Comparison of ENCODE assay signal across 21 cellular contexts in the genomic region with DNA sequence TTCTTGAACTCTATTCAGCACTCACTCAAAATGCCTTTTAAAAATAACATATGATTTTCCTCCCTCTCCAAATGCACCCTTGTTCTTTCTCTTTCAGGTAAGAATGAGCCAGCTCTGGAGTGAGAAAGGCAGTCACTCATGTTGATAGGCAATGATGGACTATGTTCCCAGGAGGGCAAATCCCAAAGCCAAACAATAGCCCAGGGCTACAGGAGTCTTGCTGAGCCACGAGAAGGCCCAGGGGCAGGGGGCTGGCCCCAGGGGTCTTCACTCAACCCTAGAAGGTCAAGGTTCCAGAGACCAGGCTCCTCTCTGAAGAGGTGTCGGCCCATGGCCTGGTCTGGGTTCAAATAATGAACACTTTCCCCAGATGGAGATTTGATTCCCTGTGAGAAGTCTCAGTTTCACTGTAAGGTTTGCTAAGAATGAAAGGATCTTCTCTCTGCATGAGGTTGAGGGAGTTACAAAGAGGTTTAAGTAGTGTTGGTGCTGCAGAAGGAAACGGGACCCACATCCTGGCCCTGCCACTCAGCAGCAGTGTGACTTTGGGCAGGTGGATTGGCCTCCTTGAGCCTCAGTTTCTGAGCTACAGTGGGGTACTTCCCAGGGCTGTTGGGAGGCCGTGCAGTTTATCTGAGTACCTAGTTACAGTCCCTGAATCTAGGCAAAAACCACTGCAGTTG. TPM values are rescaled to one million over a fixed set of nuclear protein-coding genes. Genes with fewer than 3 reads are reported as not detected.
DNase-seq lines count a peak whose midpoint lies in the region; ATAC-seq, FAIRE-seq and TF ChIP-seq lines count a peak whose summit lies in the region.
"Had no signal": no experiment of that assay in that cellular context is flagged by ENCODE, and none has a peak within 500 bp of the region (broad histone marks: within the 10 kb centered on the region; RNA-seq: fewer than 3 reads in every experiment).

No MANE protein-coding gene starts in this region.

- intact Hi-C loops in GM12878 (cut with micrococcal nuclease; ENCODE audit: unreplicated experiment), result no loop called here
- intact Hi-C loops in left lung (cut with DNase I), result no loop called here

- in situ Hi-C loops in GM12878 (cut with MboI), result no loop called here

- H4K20me1 ChIP-seq in Loucy (ENCODE audit: insufficient read depth, low read length, poor library complexity, severe bottlenecking), result no peaks in the 10 kb centered on the region
- H4K20me1 ChIP-seq in GM12878 (ENCODE audit: control insufficient read depth, insufficient read depth), result no peaks in the 10 kb centered on the region

- peak overlapping the region in 1 of 2 donors; percentile 84 for H3K4me3 Mint-ChIP-seq in activated T-cell treated with anti-CD3 and anti-CD28 coated beads, Interleukin-2, amount 50 U/mL, for 72 hours
- H3K4me3 Mint-ChIP-seq in HFFc6, result no peak overlapping the region

- DNase-seq in activated T-cell treated with anti-CD3 and anti-CD28 coated beads, Interleukin-2, amount 50 U/mL, for 72 hours, result peak; percentile 11 to 28
- no peak for DNase-seq in activated T-cell treated with anti-CD3 and anti-CD28 coated beads for 4 hours
- DNase-seq in GM12878 (ENCODE audit: low read depth, low spot score), result no peak
- peak; percentile 7 for DNase-seq in stimulated activated naive CD8-positive, alpha-beta T cell treated with anti-CD3 and anti-CD28 coated beads, Interleukin-15, Interleukin-2, amounts not matched to agents 100 U/mL and 50 U/mL, for 24 hours
- no peak for DNase-seq in HFFc6
- no peak for DNase-seq in left lung
- DNase-seq: BE2C, cerebellar nuclear complex, COR-L47, dorsolateral prefrontal cortex, Kasumi-1, kidney, mammary epithelial cell, NCI-H187, NCI-H69, RPMI8226 had no signal

- no TSS peak for BruUV-seq in GM12878 (replicated peaks; lab: Mats Ljungman, UMichigan)

- FAIRE-seq in GM12878 (lab: Jason Lieb, UNC), result peak; percentile 68
- FAIRE-seq: endothelial cell of umbilical vein, kidney had no signal

- H3F3A ChIP-seq in Loucy (ENCODE audit: low read depth), result no peaks in the 10 kb centered on the region

- no peaks in the 10 kb centered on the region for H3K9me2 ChIP-seq in Loucy (replicated peaks; ENCODE audit: low read depth, low read length)

- peaks cover 30% of the 10 kb centered on the region for H3K4me1 Mint-ChIP-seq in activated T-cell treated with anti-CD3 and anti-CD28 coated beads, Interleukin-2, amount 50 U/mL, for 72 hours (ENCODE audit: low read depth)
- H3K4me1 Mint-ChIP-seq in HFFc6 (ENCODE audit: low read depth), result no peaks in the 10 kb centered on the region; the same call in 1 of the 2 replicates

- RAD21 ChIA-PET in GM12878 (lab: Charles Lee; ENCODE audit: unreplicated experiment), result no interaction called here

- no peak overlapping the region for H3K27ac Mint-ChIP-seq in activated T-cell treated with anti-CD3 and anti-CD28 coated beads, Interleukin-2, amount 50 U/mL, for 72 hours
- H3K27ac Mint-ChIP-seq in HFFc6, result no peak overlapping the region
- H3K27ac Mint-ChIP-seq: activated naive CD8-positive, alpha-beta T cell had no signal

- TF ChIP-seq CTCF in Loucy (conservative IDR thresholded peaks at IDR 0.05; ENCODE audit: low read length), result no peak
- no peak for TF ChIP-seq CTCF in GM12878 (IDR thresholded peaks at IDR 0.05 in 2 of 3, conservative IDR thresholded peaks at IDR 0.05 in 1 of 3; ENCODE audit: control insufficient read depth in 2 of 3, extremely low read depth in 1 of 3, insufficient read depth in 1 of 3, low read depth in 3 of 3, low read length in 3 of 3)
- TF ChIP-seq CTCF in HFFc6 (IDR thresholded peaks at IDR 0.05), result no peak
- TF ChIP-seq CTCF in left lung (IDR thresholded peaks at IDR 0.05), result no peak

- H3K4me2 ChIP-seq in Loucy (ENCODE audit: low read depth, low read length, poor library complexity, severe bottlenecking), result peak overlapping the region; percentile 33
- no peak overlapping the region for H3K4me2 ChIP-seq in GM12878 (ENCODE audit: control insufficient read depth, insufficient read depth)

- no peaks in the 10 kb centered on the region for H3K9me3 ChIP-seq in Loucy (ENCODE audit: insufficient read depth, low read depth, low read length)
- H3K9me3 ChIP-seq in GM12878 (replicated peaks; ENCODE audit: control insufficient read depth, insufficient read depth, low read length), result peaks cover under 1% of the 10 kb centered on the region; the same call in 1 of the 3 replicates
- H3K9me3 ChIP-seq in left lung, result no peaks in the 10 kb centered on the region
- H3K9me3 ChIP-seq: BE2C had no signal

- H3K27me3 ChIP-seq in Loucy (ENCODE audit: insufficient read depth, low read length, poor library complexity, severe bottlenecking) (no peaks in the 10 kb centered on the region), GM12878 (replicated peaks in 1 of 2; ENCODE audit: control insufficient read depth in 2 of 2, insufficient read depth in 2 of 2, low read length in 1 of 2) (no peaks in the 10 kb centered on the region; a peak in 1 of 4 replicates), left lung (peaks cover 12 to 48% of the 10 kb centered on the region in 2 donors)
- H3K27me3 ChIP-seq: BE2C had no signal

- 9% methylated on average over 4 of the region's 4 CpGs for WGBS in GM12878 (ENCODE audit: insufficient coverage, insufficient replicate concordance, low lambda C conversion rate, missing lambda C conversion rate)

- H3K9ac ChIP-seq in Loucy (ENCODE audit: low read depth, low read length, poor library complexity, severe bottlenecking) (peak overlapping the region; percentile 43), GM12878 (ENCODE audit: control insufficient read depth, insufficient read depth, low read length) (no peak overlapping the region)

- ATAC-seq in activated T-cell treated with anti-CD3 and anti-CD28 coated beads, Interleukin-2, amount 50 U/mL, for 72 hours (replicated peaks in 1 of 2), result peak; percentile 72 to 82
- ATAC-seq in GM12878, result peak; percentile 27
- peak; percentile 21 for ATAC-seq in stimulated activated naive CD8-positive, alpha-beta T cell treated with anti-CD3 and anti-CD28 coated beads, Interleukin-15, Interleukin-2, amounts not matched to agents 100 U/mL and 50 U/mL, for 24 hours
- no peak for ATAC-seq in left lung
- no peak for ATAC-seq in GM19463 (IDR thresholded peaks at IDR 0.05; ENCODE audit: unreplicated experiment)

- 0 out of 2 replicates have a peak overlapping the region, but pooled peaks have one; percentile 4 for H2AFZ ChIP-seq in Loucy (ENCODE audit: low read length)
- no peak overlapping the region for H2AFZ ChIP-seq in GM12878 (ENCODE audit: control insufficient read depth, low read depth, low read length)

- TF ChIP-seq POLR2A in GM12878 (IDR thresholded peaks at IDR 0.05; ENCODE audit: low read depth, low read length), result no peak

- H3K9me3 Mint-ChIP-seq in activated T-cell treated with anti-CD3 and anti-CD28 coated beads, Interleukin-2, amount 50 U/mL, for 72 hours, result peaks cover 0 to 1% of the 10 kb centered on the region in 2 donors
- H3K9me3 Mint-ChIP-seq in HFFc6, result no peaks in the 10 kb centered on the region

- CTCF ChIA-PET in GM12878 (lab: Yijun Ruan, JAX), result no interaction called here

- no peak for TF ChIP-seq RAD21 in GM12878 (IDR thresholded peaks at IDR 0.05; ENCODE audit: insufficient read depth, low read depth, low read length)

- H3K27ac ChIP-seq in GM12878 (ENCODE audit: control insufficient read depth, insufficient read depth) (no peak overlapping the region), left lung (no peak overlapping the region)
- H3K27ac ChIP-seq: SK-N-MC had no signal

- POLR2A ChIA-PET in GM12878 (lab: Charles Lee), result no interaction called here

- H3K36me3 ChIP-seq in Loucy (ENCODE audit: insufficient read depth, low read length), result no peaks in the 10 kb centered on the region
- H3K36me3 ChIP-seq in GM12878 (ENCODE audit: control insufficient read depth in 2 of 2, insufficient read depth in 2 of 2, low read length in 1 of 2), result no peaks in the 10 kb centered on the region
- no peaks in the 10 kb centered on the region for H3K36me3 ChIP-seq in left lung
- H3K36me3 ChIP-seq: BE2C had no signal

- TF ChIP-seq EP300 in GM12878 (IDR thresholded peaks at IDR 0.05; ENCODE audit: borderline replicate concordance in 1 of 2, control insufficient read depth in 1 of 2, low read depth in 2 of 2, low read length in 2 of 2), result no peak

- H3K79me2 ChIP-seq in Loucy (ENCODE audit: insufficient read depth, low read length) (no peaks in the 10 kb centered on the region), GM12878 (ENCODE audit: control insufficient read depth, insufficient read depth, low read length) (no peaks in the 10 kb centered on the region)

- H3K36me3 Mint-ChIP-seq in activated T-cell treated with anti-CD3 and anti-CD28 coated beads, Interleukin-2, amount 50 U/mL, for 72 hours (ENCODE audit: insufficient read depth in 2 of 2), result peaks cover 1 to 2% of the 10 kb centered on the region in 2 donors
- H3K36me3 Mint-ChIP-seq in HFFc6 (ENCODE audit: low read depth), result no peaks in the 10 kb centered on the region
- H3K36me3 Mint-ChIP-seq: activated naive CD8-positive, alpha-beta T cell had no signal

- peak overlapping the region; percentile 2 for H3K4me3 ChIP-seq in Loucy (ENCODE audit: low read length, poor library complexity, severe bottlenecking)
- no peak overlapping the region for H3K4me3 ChIP-seq in GM12878
- no peak overlapping the region for H3K4me3 ChIP-seq in left lung
- H3K4me3 ChIP-seq: SK-N-MC had no signal

- H3K4me1 ChIP-seq in Loucy (ENCODE audit: insufficient read depth, low read length, poor library complexity, severe bottlenecking) (peaks cover 4% of the 10 kb centered on the region), GM12878 (ENCODE audit: control insufficient read depth, insufficient read depth, low read length) (no peaks in the 10 kb centered on the region; the same call in 1 of the 2 replicates), left lung (no peaks in the 10 kb centered on the region)
- H3K4me1 ChIP-seq: BE2C had no signal

- SMC1A ChIA-PET in GM12878 (lab: Charles Lee; ENCODE audit: uncharacterized antibody, unreplicated experiment), result no interaction called here

- peaks cover 11% of the 10 kb centered on the region for H3K27me3 Mint-ChIP-seq in activated T-cell treated with anti-CD3 and anti-CD28 coated beads, Interleukin-2, amount 50 U/mL, for 72 hours (ENCODE audit: low read depth)
- H3K27me3 Mint-ChIP-seq in HFFc6 (ENCODE audit: insufficient read depth), result peaks cover 42% of the 10 kb centered on the region
- H3K27me3 Mint-ChIP-seq: activated naive CD8-positive, alpha-beta T cell had no signal

RNA-seq across cellular contexts. Expression of a gene that starts 49.0 kb away (rescaled TPM):
- total RNA-seq in activated T-cell treated with anti-CD3 and anti-CD28 coated beads, Interleukin-2, amount 50 U/mL, for 72 hours, result under 1 TPM; 0.14 to 0.21 TPM
- 0.10 and 0.12 TPM in 2 replicates for total RNA-seq in GM12878 (2013; cell fraction: nucleolus; rRNA removed)
- 0.05 and 0.11 TPM in 2 replicates for total RNA-seq in GM12878 (2014; rRNA removed)
- total RNA-seq in GM12878 (2014; rRNA removed; fragmentation: Illumina TruSeq; extraction: Trizol), result not detected in 2 replicates
- total RNA-seq in GM12878 (2021), result 0.10 and 0.13 TPM in 2 replicates
- not detected for polyA plus RNA-seq in GM12878 (2011; ENCODE audit: low read depth)
- not detected in 2 replicates for polyA plus RNA-seq in GM12878 (2011; rRNA removed)
- polyA plus RNA-seq in GM12878 (2011; cell fraction: cytosol; rRNA removed), result 0.01 TPM in 1 of 2 replicates, not detected in the other
- 0.03 TPM in 1 of 2 replicates, not detected in the other for polyA plus RNA-seq in GM12878 (2011; cell fraction: nucleus; rRNA removed)
- 0.04 TPM in 1 of 2 replicates, not detected in the other for polyA plus RNA-seq in GM12878 (2012)
- polyA plus RNA-seq in GM12878 (2014; fragmentation: Illumina TruSeq; extraction: Trizol), result not detected in 2 replicates
- not detected for polyA plus RNA-seq in GM12878 (2014; fragmentation: Nextera tagmentation; extraction: Ambion mirVana)
- 0.03 and 0.08 TPM in 2 replicates for polyA plus RNA-seq in GM12878 (2014; rRNA removed)
- polyA plus RNA-seq in GM12878 (2016; fragmentation: Nextera tagmentation; extraction: Ambion mirVana), result not detected
- not detected in 2 replicates for polyA minus RNA-seq in GM12878 (2011; rRNA and poly(A)+ RNA removed)
- polyA minus RNA-seq in GM12878 (2011; cell fraction: cytosol; rRNA and poly(A)+ RNA removed), result not detected in 2 replicates
- polyA minus RNA-seq in GM12878 (2011; cell fraction: nucleus; rRNA and poly(A)+ RNA removed), result not detected in 2 replicates
- total RNA-seq in HFFc6 (2021; fragmentation: NEBNext Ultra II Directional; extraction: Animal tissue kit (Norgen Biotek cat#: 25700)), result under 1 TPM; 0.33 to 0.60 (median 0.39) TPM
- 1 to 10 TPM; 2.7 to 5.1 TPM for total RNA-seq in left lung
- total RNA-seq: endothelial cell of umbilical vein had no signal

RNA-seq across cellular contexts. Expression of a gene that starts 53.8 kb away (rescaled TPM):
- total RNA-seq in activated T-cell treated with anti-CD3 and anti-CD28 coated beads, Interleukin-2, amount 50 U/mL, for 72 hours, result 10 to 100 TPM; 36.8 to 40.8 TPM
- 111 and 119 TPM in 2 replicates for total RNA-seq in GM12878 (2013; cell fraction: nucleolus; rRNA removed)
- 21.1 and 22.5 TPM in 2 replicates for total RNA-seq in GM12878 (2014; rRNA removed)
- 13.4 and 17.5 TPM in 2 replicates for total RNA-seq in GM12878 (2014; rRNA removed; fragmentation: Illumina TruSeq; extraction: Trizol)
- 20.2 and 21.3 TPM in 2 replicates for total RNA-seq in GM12878 (2021)
- polyA plus RNA-seq in GM12878 (2011; ENCODE audit: low read depth), result 13.9 TPM
- polyA plus RNA-seq in GM12878 (2011; rRNA removed), result 16.0 and 33.6 TPM in 2 replicates
- polyA plus RNA-seq in GM12878 (2011; cell fraction: cytosol; rRNA removed), result 39.9 and 44.5 TPM in 2 replicates
- polyA plus RNA-seq in GM12878 (2011; cell fraction: nucleus; rRNA removed), result 194 and 207 TPM in 2 replicates
- 32.2 and 34.3 TPM in 2 replicates for polyA plus RNA-seq in GM12878 (2012)
- polyA plus RNA-seq in GM12878 (2014; fragmentation: Illumina TruSeq; extraction: Trizol), result 7.1 and 16.0 TPM in 2 replicates
- polyA plus RNA-seq in GM12878 (2014; fragmentation: Nextera tagmentation; extraction: Ambion mirVana), result under 1 TPM; 0.29 to 0.95 TPM
- polyA plus RNA-seq in GM12878 (2014; rRNA removed), result 22.2 and 24.4 TPM in 2 replicates
- 10 to 100 TPM; 19.0 to 22.0 TPM for polyA plus RNA-seq in GM12878 (2016; fragmentation: Nextera tagmentation; extraction: Ambion mirVana)
- 23.5 and 37.9 TPM in 2 replicates for polyA minus RNA-seq in GM12878 (2011; rRNA and poly(A)+ RNA removed)
- 12.2 and 19.2 TPM in 2 replicates for polyA minus RNA-seq in GM12878 (2011; cell fraction: cytosol; rRNA and poly(A)+ RNA removed)
- polyA minus RNA-seq in GM12878 (2011; cell fraction: nucleus; rRNA and poly(A)+ RNA removed), result 38.8 and 48.8 TPM in 2 replicates
- total RNA-seq in HFFc6 (2021; fragmentation: NEBNext Ultra II Directional; extraction: Animal tissue kit (Norgen Biotek cat#: 25700)), result 10 to 100 TPM; 65.9 to 81.6 (median 71.8) TPM
- 10 to 100 TPM; 30.7 to 36.0 TPM for total RNA-seq in left lung

Comparison
In these comparisons a context has a peak if more than half of its experiments do, and no peak if none do; other contexts are left out.
1. DNase-seq: peak in activated T-cell treated with anti-CD3 and anti-CD28 coated beads, Interleukin-2, amount 50 U/mL, for 72 hours (2 of 2) and stimulated activated naive CD8-positive, alpha-beta T cell treated with anti-CD3 and anti-CD28 coated beads, Interleukin-15, Interleukin-2, amounts not matched to agents 100 U/mL and 50 U/mL, for 24 hours (single experiment); none in activated T-cell treated with anti-CD3 and anti-CD28 coated beads for 4 hours (single experiment), GM12878 (single experiment), HFFc6 (single experiment) and left lung (0 of 2).
2. ATAC-seq: peak in activated T-cell treated with anti-CD3 and anti-CD28 coated beads, Interleukin-2, amount 50 U/mL, for 72 hours (2 of 2), GM12878 (single experiment) and stimulated activated naive CD8-positive, alpha-beta T cell treated with anti-CD3 and anti-CD28 coated beads, Interleukin-15, Interleukin-2, amounts not matched to agents 100 U/mL and 50 U/mL, for 24 hours (single experiment); none in left lung (single experiment) and GM19463 (single experiment).